ENCODE assay signal across 2 cellular contexts in the genomic region with DNA sequence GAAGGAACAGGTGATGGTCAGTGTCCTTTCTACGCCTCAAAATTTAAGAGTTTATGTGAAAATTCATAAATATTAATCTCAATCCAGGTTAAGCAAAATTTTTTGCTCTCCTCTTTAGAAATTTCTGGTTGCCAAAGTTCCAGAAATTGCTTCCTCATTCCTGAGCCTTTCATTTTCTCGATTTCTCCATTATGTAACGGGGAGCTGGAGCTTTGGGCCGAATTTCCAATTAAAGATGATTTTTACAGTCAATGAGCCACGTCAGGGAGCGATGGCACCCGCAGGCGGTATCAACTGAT.
TF ChIP-seq lines count a peak whose summit lies in the region.

No MANE protein-coding gene starts in this region.

TF ChIP-seq in A549, 52 proteins besides CTCF, POLR2A, EP300 and RAD21 (continued from another document):
- TF ChIP-seq EHMT2 (IDR thresholded peaks at IDR 0.05; ENCODE audit: low read depth) (no peak), NR3C1 (IDR thresholded peaks at IDR 0.05) (no peak), CEBPB (IDR thresholded peaks at IDR 0.05) (peak in 1 of 2 experiments; percentile 37; a peak in 1 of 4 replicates), JUNB (IDR thresholded peaks at IDR 0.05) (peak; percentile 37; the same call in 1 of the 2 replicates), SMC3 (IDR thresholded peaks at IDR 0.05) (no peak), HOXB5 (CRISPR knock-in tag; IDR thresholded peaks at IDR 0.05) (no peak), TFCP2L1 (CRISPR knock-in tag; IDR thresholded peaks at IDR 0.05) (no peak), HMGXB4 (CRISPR knock-in tag; IDR thresholded peaks at IDR 0.05; ENCODE audit: borderline replicate concordance) (no peak), ZSCAN20 (CRISPR knock-in tag; IDR thresholded peaks at IDR 0.05) (peak; percentile 97)
- TF ChIP-seq, protein P1, sequence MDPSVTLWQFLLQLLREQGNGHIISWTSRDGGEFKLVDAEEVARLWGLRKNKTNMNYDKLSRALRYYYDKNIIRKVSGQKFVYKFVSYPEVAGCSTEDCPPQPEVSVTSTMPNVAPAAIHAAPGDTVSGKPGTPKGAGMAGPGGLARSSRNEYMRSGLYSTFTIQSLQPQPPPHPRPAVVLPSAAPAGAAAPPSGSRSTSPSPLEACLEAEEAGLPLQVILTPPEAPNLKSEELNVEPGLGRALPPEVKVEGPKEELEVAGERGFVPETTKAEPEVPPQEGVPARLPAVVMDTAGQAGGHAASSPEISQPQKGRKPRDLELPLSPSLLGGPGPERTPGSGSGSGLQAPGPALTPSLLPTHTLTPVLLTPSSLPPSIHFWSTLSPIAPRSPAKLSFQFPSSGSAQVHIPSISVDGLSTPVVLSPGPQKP (IDR thresholded peaks at IDR 0.05; ENCODE audit: low read depth, low read length) = no peak

TF ChIP-seq in IMR-90, 13 proteins besides CTCF, POLR2A, EP300 and RAD21:
- TF ChIP-seq USF2 (IDR thresholded peaks at IDR 0.05; ENCODE audit: low read depth, low read length) (no peak), MAZ (IDR thresholded peaks at IDR 0.05; ENCODE audit: borderline replicate concordance, low read depth, low read length) (no peak), CEBPB (IDR thresholded peaks at IDR 0.05; ENCODE audit: low read depth, low read length) (peak; percentile 52; the same call in 1 of the 2 replicates)
